Comparison of ENCODE assay signal across 18 cellular contexts in the genomic region with DNA sequence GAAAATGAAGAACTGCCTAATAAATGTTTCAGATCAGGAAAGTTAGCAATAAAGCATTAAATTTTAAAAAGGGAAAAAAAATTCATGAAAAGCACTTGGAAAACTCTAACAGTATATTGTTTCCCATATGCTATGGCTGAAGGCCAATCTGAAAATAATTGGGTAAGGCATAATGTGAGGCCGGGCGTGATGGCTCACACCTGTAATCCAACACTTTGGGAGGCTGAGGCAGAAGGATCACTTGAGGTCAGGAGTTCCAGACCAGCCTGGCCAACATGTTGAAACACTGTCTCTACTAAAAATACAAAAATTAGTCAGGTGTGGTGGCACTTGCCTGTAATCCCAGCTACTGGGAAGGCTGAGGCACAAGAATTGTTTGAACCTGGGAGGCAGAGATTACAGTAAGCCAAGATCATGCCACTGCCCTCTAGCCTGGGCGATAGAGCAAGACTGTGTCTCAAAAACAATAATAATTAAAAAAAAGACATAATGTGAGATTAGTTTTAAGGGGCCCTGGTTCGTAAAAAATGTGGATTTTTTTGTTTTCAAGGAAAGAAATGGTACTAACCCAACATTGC. TPM values are rescaled to one million over a fixed set of nuclear protein-coding genes. Genes with fewer than 3 reads are reported as not detected.
DNase-seq lines count a peak whose midpoint lies in the region; ATAC-seq and TF ChIP-seq lines count a peak whose summit lies in the region.
"Had no signal": no experiment of that assay in that cellular context is flagged by ENCODE, and none has a peak within 500 bp of the region (broad histone marks: within the 10 kb centered on the region; RNA-seq: fewer than 3 reads in every experiment).

No MANE protein-coding gene starts in this region.

- no peak overlapping the region for H2BK15ac ChIP-seq in mesenchymal stem cell (ENCODE audit: low read depth, poor library complexity, severe bottlenecking)

- TF ChIP-seq EP300 in transverse colon (IDR thresholded peaks at IDR 0.05; ENCODE audit: low read depth): no peak

- no peak overlapping the region for H3K18ac ChIP-seq in mesenchymal stem cell (ENCODE audit: low read depth in 1 of 2, low read length in 2 of 2)

- H3K9ac ChIP-seq in SK-N-MC (ENCODE audit: insufficient read length) (no peak overlapping the region), mesenchymal stem cell (ENCODE audit: low read length) (peak overlapping the region; percentile 28)
- H3K9ac ChIP-seq: KMS-11 had no signal

- H3K4me1 ChIP-seq in mesenchymal stem cell (ENCODE audit: control insufficient read depth, insufficient read depth, low read depth, low read length): peaks cover 2% of the 10 kb centered on the region
- H3K4me1 ChIP-seq in transverse colon: peaks cover 0 to 5% (median 0%) of the 10 kb centered on the region in 4 donors

- no peak overlapping the region for H2BK120ac ChIP-seq in mesenchymal stem cell (ENCODE audit: low read depth, low read length)

- in situ Hi-C loops in transverse colon (cut with MboI; ENCODE audit: low pct_ligation_motif_present in 1 of 4, low pct_unique_long_range_greater_than_20kb in 1 of 4, low sequenced_read_pairs in 3 of 4): loop anchor here (25.0 kb wide), 3 partner anchors 350 to 1000 kb away; a partner anchor contains a TSS

- H3K4me2 ChIP-seq in mesenchymal stem cell (ENCODE audit: low read length, poor library complexity, severe bottlenecking): no peak overlapping the region
- H3K4me2 ChIP-seq: A549, KMS-11 had no signal

- peaks cover 14% of the 10 kb centered on the region for H3K79me1 ChIP-seq in mesenchymal stem cell (replicated peaks; ENCODE audit: low read length, poor library complexity, severe bottlenecking)

- H4K91ac ChIP-seq in mesenchymal stem cell (ENCODE audit: low read length): no peak overlapping the region

- H3K9me3 ChIP-seq in SK-N-MC (ENCODE audit: low read depth, low read length) (no peaks in the 10 kb centered on the region), mesenchymal stem cell (ENCODE audit: control insufficient read depth, low read length) (no peaks in the 10 kb centered on the region), transverse colon (no peaks in the 10 kb centered on the region)
- H3K9me3 ChIP-seq: A549 had no signal

- H2AK5ac ChIP-seq in mesenchymal stem cell (ENCODE audit: low read length, severe bottlenecking): no peak overlapping the region

- WGBS in mesenchymal stem cell: 95% methylated on average over 2 of the region's 4 CpGs
- 67 to 88% methylated on average over 1 to 4 of the region's 4 CpGs for WGBS in transverse colon (ENCODE audit: low coverage in 1 of 2), 2 donors

- TF ChIP-seq CTCF in GM10266 (IDR thresholded peaks at IDR 0.05; ENCODE audit: control insufficient read depth, insufficient read depth, low read depth, missing control alignments) (no peak), transverse colon (IDR thresholded peaks at IDR 0.05) (no peak)

- H2BK5ac ChIP-seq in mesenchymal stem cell (ENCODE audit: low read depth, low read length, poor library complexity, severe bottlenecking): no peak overlapping the region

- H3K14ac ChIP-seq in mesenchymal stem cell (ENCODE audit: low read length in 2 of 2): no peak overlapping the region

- H3K27ac ChIP-seq in SK-N-MC: peak overlapping the region; percentile 71
- no peak overlapping the region for H3K27ac ChIP-seq in mesenchymal stem cell (ENCODE audit: low read length, poor library complexity, severe bottlenecking)
- H3K27ac ChIP-seq in transverse colon: no peak overlapping the region
- H3K27ac ChIP-seq: A549, KMS-11 had no signal

- H2BK12ac ChIP-seq in mesenchymal stem cell (ENCODE audit: low read length in 2 of 2): no peak overlapping the region

- ATAC-seq in Right ventricle myocardium inferior (no peak), HG03571 (IDR thresholded peaks at IDR 0.05; ENCODE audit: unreplicated experiment) (no peak)
- ATAC-seq: A549; CD8-positive, alpha-beta T cell had no signal

- no peak overlapping the region for H3K4me3 ChIP-seq in SK-N-MC
- no peak overlapping the region for H3K4me3 ChIP-seq in mesenchymal stem cell (ENCODE audit: insufficient read depth in 1 of 2, low read depth in 1 of 2, low read length in 2 of 2)
- no peak overlapping the region for H3K4me3 ChIP-seq in transverse colon
- H3K4me3 ChIP-seq: A549 had no signal

- intact Hi-C loops in Right ventricle myocardium inferior (cut with DNase I) (loop anchor here (5.0 kb wide), 1 partner anchor 295 kb away; no protein-coding TSS in a partner anchor), cardiac septum (cut with DNase I) (no loop called here), transverse colon (cut with DNase I; ENCODE audit: low total_unique reads) (no loop called here)

- no peaks in the 10 kb centered on the region for H3K27me3 ChIP-seq in mesenchymal stem cell (ENCODE audit: control insufficient read depth in 1 of 2, insufficient read depth in 1 of 2, low read length in 2 of 2)
- no peaks in the 10 kb centered on the region for H3K27me3 ChIP-seq in transverse colon

- H3K4ac ChIP-seq in mesenchymal stem cell (ENCODE audit: low read depth in 1 of 2, low read length in 2 of 2): no peak overlapping the region

- H3K23ac ChIP-seq in mesenchymal stem cell (ENCODE audit: low read length in 2 of 2): no peak overlapping the region

- H2AFZ ChIP-seq in mesenchymal stem cell (ENCODE audit: low read depth, low read length): no peak overlapping the region

- peaks cover 42% of the 10 kb centered on the region for H3K36me3 ChIP-seq in SK-N-MC (ENCODE audit: insufficient read depth, low read length)
- peaks cover 0 to 11% of the 10 kb centered on the region in 2 experiments for H3K36me3 ChIP-seq in mesenchymal stem cell (ENCODE audit: control insufficient read depth in 1 of 2, insufficient read depth in 2 of 2, low read depth in 1 of 2, low read length in 2 of 2)
- H3K36me3 ChIP-seq in transverse colon: no peaks in the 10 kb centered on the region

- H4K8ac ChIP-seq in mesenchymal stem cell (ENCODE audit: low read length): no peak overlapping the region

- DNase-seq in Right ventricle myocardium inferior (ENCODE audit: missing footprints): peak; percentile 49
- no peak for DNase-seq in cardiac septum (ENCODE audit: low spot score)
- no peak for DNase-seq in SK-N-MC (ENCODE audit: low read depth, low spot score)
- no peak for DNase-seq in mesenchymal stem cell
- no peak for DNase-seq in GM10266 (ENCODE audit: extremely low spot score)
- DNase-seq in activated gamma-delta T cell (lab: John Stamatoyannopoulos, UW): no peak
- no peak for DNase-seq in transverse colon
- DNase-seq: Calu3; CD8-positive, alpha-beta T cell; DMS79; NCI-H1436; NCI-H1930; NCI-H446; NCI-H69; SIG-M5 had no signal

- TF ChIP-seq POLR2A in transverse colon (IDR thresholded peaks at IDR 0.05): no peak

RNA-seq across cellular contexts. Expression of a gene that starts 15.2 kb away (rescaled TPM):
- total RNA-seq in Right ventricle myocardium inferior (22.7 TPM), cardiac septum (32.9 TPM), transverse colon (10 to 100 TPM; 15.3 to 37.0 (median 25.2) TPM)
- 19.8 TPM for polyA plus RNA-seq in mesenchymal stem cell (2013, experiment 1 of 2)
- 21.1 TPM for polyA plus RNA-seq in mesenchymal stem cell (2013, experiment 2 of 2)
